In genomic region chr12:12813120-12814101, GRCh38 we compare ENCODE assay signal across 8 cellular contexts. TPM values are rescaled to one million over a fixed set of nuclear protein-coding genes. Genes with fewer than 3 reads are reported as not detected.
DNase-seq lines count a peak whose midpoint lies in the region; ATAC-seq and TF ChIP-seq lines count a peak whose summit lies in the region.

TSS of gene DDX47 (plus strand) at chr12:12813346. CDS start at chr12:12813368, 22 bp downstream.

- H3K4me3 ChIP-seq in muscle layer of duodenum (ENCODE audit: low read depth in 1 of 2, low read length in 2 of 2), result peak within 1 kb of the TSS; percentile 88 to 89

- peak within 1 kb of the TSS; percentile 92 for H3K4me3 Mint-ChIP-seq in activated T-cell treated with anti-CD3 and anti-CD28 coated beads, Interleukin-2, amount 50 U/mL, for 24 hours

- peak within 1 kb of the TSS; percentile 94 for H3K27ac Mint-ChIP-seq in activated T-cell treated with anti-CD3 and anti-CD28 coated beads, Interleukin-2, amount 50 U/mL, for 24 hours

- H3K27me3 Mint-ChIP-seq in activated T-cell treated with anti-CD3 and anti-CD28 coated beads, Interleukin-2, amount 50 U/mL, for 24 hours, result no peaks in the 10 kb centered on the region

- no peaks in the 10 kb centered on the region for H3K9me3 Mint-ChIP-seq in activated T-cell treated with anti-CD3 and anti-CD28 coated beads, Interleukin-2, amount 50 U/mL, for 24 hours

- DNase-seq in DMS153 (lab: John Stamatoyannopoulos, UW), result peak; percentile 83
- DNase-seq in activated T-cell treated with anti-CD3 and anti-CD28 coated beads, Interleukin-2, amount 50 U/mL, for 24 hours, result peak; percentile 99
- peak; percentile 91 to 92 for DNase-seq in stimulated activated CD8-positive, alpha-beta memory T cell treated with anti-CD3 and anti-CD28 coated beads, Interleukin-7, amount 100 ng/mL, for 4 hours (ENCODE audit: low read depth in 2 of 2)

- H3K4me1 ChIP-seq in muscle layer of duodenum (ENCODE audit: control insufficient read depth in 1 of 2, insufficient read depth in 2 of 2, low read length in 2 of 2), result peaks cover 12 to 30% of the 10 kb centered on the region in 2 donors

- peak; percentile 69 for TF ChIP-seq RAD21 in Ishikawa (IDR thresholded peaks at IDR 0.05; ENCODE audit: low read depth)

- ATAC-seq in GM21526 (IDR thresholded peaks at IDR 0.05; ENCODE audit: low FRiP score, unreplicated experiment), result peak; percentile 69
- peak; percentile 99 for ATAC-seq in esophagus mucosa

- no peaks in the 10 kb centered on the region for H3K27me3 ChIP-seq in muscle layer of duodenum (ENCODE audit: low read depth, low read length)

- peaks cover 62% of the 10 kb centered on the region for H3K4me1 Mint-ChIP-seq in activated T-cell treated with anti-CD3 and anti-CD28 coated beads, Interleukin-2, amount 50 U/mL, for 24 hours (ENCODE audit: low read depth)

- H3K9me3 ChIP-seq in muscle layer of duodenum (ENCODE audit: control insufficient read depth in 1 of 2, low read length in 2 of 2), result no peaks in the 10 kb centered on the region

- peaks cover 50% of the 10 kb centered on the region for H3K36me3 Mint-ChIP-seq in activated T-cell treated with anti-CD3 and anti-CD28 coated beads, Interleukin-2, amount 50 U/mL, for 24 hours (ENCODE audit: low read depth)

- H3K27ac ChIP-seq in muscle layer of duodenum (ENCODE audit: low read length), result peak within 1 kb of the TSS; percentile 90

- H3K36me3 ChIP-seq in muscle layer of duodenum (ENCODE audit: control insufficient read depth in 1 of 2, insufficient read depth in 2 of 2, low read length in 2 of 2), result peaks cover 4 to 14% of the 10 kb centered on the region in 2 donors

- no peak; the same call in 1 of the 2 replicates for TF ChIP-seq EP300 in Ishikawa (IDR thresholded peaks at IDR 0.05; ENCODE audit: borderline replicate concordance)

TF ChIP-seq in Ishikawa, 13 proteins besides CTCF, POLR2A, EP300 and RAD21:
- TF ChIP-seq CREB1 (IDR thresholded peaks at IDR 0.05; ENCODE audit: low read depth) (peak; percentile 71; the same call in 1 of the 2 replicates), YY1 (IDR thresholded peaks at IDR 0.05; ENCODE audit: low read depth) (peak; percentile 99), ZBTB7A (IDR thresholded peaks at IDR 0.05; ENCODE audit: low read depth) (peak; percentile 59; the same call in 1 of the 2 replicates), MAX (IDR thresholded peaks at IDR 0.05) (peak; percentile 87), TCF12 (IDR thresholded peaks at IDR 0.05; ENCODE audit: low read depth) (peak; percentile 63; the same call in 1 of the 2 replicates), REST (IDR thresholded peaks at IDR 0.05; ENCODE audit: low read depth) (no peak), NFIC (IDR thresholded peaks at IDR 0.05) (no peak), CEBPB (IDR thresholded peaks at IDR 0.05) (no peak), FOXM1 (IDR thresholded peaks at IDR 0.05; ENCODE audit: borderline replicate concordance, low read depth) (no peak), EGR1 (IDR thresholded peaks at IDR 0.05) (0 out of 2 replicates have a peak, but pooled peaks have one; percentile 27), USF1 (IDR thresholded peaks at IDR 0.05) (peak; percentile 55; the same call in 1 of the 2 replicates), TAF1 (IDR thresholded peaks at IDR 0.05; ENCODE audit: low read depth) (peak; percentile 100), TEAD4 (IDR thresholded peaks at IDR 0.05) (peak; percentile 1; the same call in 1 of the 2 replicates)

TF ChIP-seq in PFSK-1, 5 proteins besides CTCF, POLR2A, EP300 and RAD21:
- 0 out of 4 replicates have a peak, but pooled peaks of 1 of the 2 experiments have one; percentile 16 for TF ChIP-seq REST (IDR thresholded peaks at IDR 0.05; ENCODE audit: insufficient read depth in 1 of 2, low read depth in 2 of 2, low read length in 2 of 2)
- peak; percentile 73; the same call in 1 of the 2 replicates for TF ChIP-seq POLR2AphosphoS5 (IDR thresholded peaks at IDR 0.05; ENCODE audit: low read depth, low read length)
- peak; percentile 70 for TF ChIP-seq FOXP2 (optimal IDR thresholded peaks at IDR 0.05; ENCODE audit: borderline replicate concordance, extremely low read depth, extremely low read length, insufficient read depth)
- TF ChIP-seq SIN3A (IDR thresholded peaks at IDR 0.05; ENCODE audit: borderline replicate concordance, insufficient read depth, low read length), result 0 out of 2 replicates have a peak, but pooled peaks have one; percentile 10
- TF ChIP-seq TAF1 (IDR thresholded peaks at IDR 0.05; ENCODE audit: borderline replicate concordance, insufficient read depth, low read length), result peak; percentile 99

RNA-seq across cellular contexts. Expression of gene DDX47, which starts in this region (rescaled TPM):
- polyA plus RNA-seq in PFSK-1 (2012; ENCODE audit: insufficient read length, low read depth), result 30.3 TPM
- total RNA-seq in esophagus mucosa, result 36.5 TPM

Comparison
In these comparisons a context has a peak if more than half of its experiments do, and no peak if none do; other contexts are left out.
1. Peak in every context shown above with its lines: DNase-seq, ATAC-seq, H3K4me3 ChIP-seq and H3K27ac ChIP-seq.